ENCODE assay signal across 7 cellular contexts in the genomic region with DNA sequence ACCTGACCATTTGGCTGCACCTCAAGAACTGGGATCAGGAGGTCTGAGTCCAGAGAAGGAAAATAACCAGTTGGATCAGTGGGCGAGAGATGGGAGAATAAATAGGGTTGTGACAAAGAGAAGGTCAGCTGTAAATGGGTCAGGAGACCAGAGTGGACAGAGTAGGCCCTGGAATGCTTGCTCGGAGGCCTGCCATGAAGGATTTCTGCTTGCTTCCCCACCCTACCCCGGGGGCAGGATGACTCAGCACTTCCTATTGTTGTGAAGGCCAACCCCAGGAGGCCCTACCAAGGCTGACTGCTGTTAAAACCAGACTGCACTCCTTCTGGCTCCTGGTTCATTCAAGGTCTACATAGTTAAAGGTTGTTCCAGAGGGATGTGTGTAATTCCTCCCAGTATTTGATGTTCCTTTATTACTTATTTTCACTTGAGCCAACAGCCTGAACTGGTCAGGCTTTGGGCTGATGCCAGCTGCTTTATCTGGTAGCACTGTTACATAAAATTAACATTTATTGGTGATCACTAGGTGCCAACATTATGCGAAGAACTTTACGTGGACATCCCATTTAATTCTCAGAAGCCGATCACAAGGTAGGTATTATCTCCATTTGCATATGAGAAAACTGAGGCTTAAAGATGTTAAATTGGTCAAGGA. TPM values are rescaled to one million over a fixed set of nuclear protein-coding genes. Genes with fewer than 3 reads are reported as not detected.
DNase-seq lines count a peak whose midpoint lies in the region; FAIRE-seq and TF ChIP-seq lines count a peak whose summit lies in the region.

No MANE protein-coding gene starts in this region.

- H3K36me3 ChIP-seq in HAP-1 (replicated peaks) (no peaks in the 10 kb centered on the region), astrocyte (ENCODE audit: insufficient read depth, low read length) (no peaks in the 10 kb centered on the region), skeletal muscle tissue (ENCODE audit: control insufficient read depth in 3 of 3, insufficient read depth in 3 of 3, low read length in 3 of 3) (no peaks in the 10 kb centered on the region)

- H3K4me1 Mint-ChIP-seq in astrocyte (ENCODE audit: low read depth, unreplicated experiment) = peaks cover 32% of the 10 kb centered on the region

- H2AFZ ChIP-seq in astrocyte (ENCODE audit: low read depth, low read length) = peak overlapping the region; percentile 31

- H3K9me3 ChIP-seq in HAP-1 = no peaks in the 10 kb centered on the region
- H3K9me3 ChIP-seq in astrocyte (ENCODE audit: insufficient read depth, low read depth, low read length) = no peaks in the 10 kb centered on the region
- no peaks in the 10 kb centered on the region for H3K9me3 ChIP-seq in skeletal muscle tissue (ENCODE audit: control insufficient read depth in 3 of 3, low read length in 3 of 3)

- H3K9me3 Mint-ChIP-seq in astrocyte (ENCODE audit: unreplicated experiment) = no peaks in the 10 kb centered on the region

- H3K4me2 ChIP-seq in astrocyte (ENCODE audit: low read length) = peak overlapping the region; percentile 17

- H3K27me3 Mint-ChIP-seq in astrocyte (ENCODE audit: low read depth, unreplicated experiment) = no peaks in the 10 kb centered on the region

- H3K27ac ChIP-seq in astrocyte (ENCODE audit: low read depth, low read length) (no peak overlapping the region), skeletal muscle tissue (ENCODE audit: low read depth, low read length) (peak overlapping the region; percentile 64)

- no peaks in the 10 kb centered on the region for H3K79me2 ChIP-seq in astrocyte (ENCODE audit: insufficient read depth, low read length)

- TF ChIP-seq CTCF in astrocyte (IDR thresholded peaks at IDR 0.05; ENCODE audit: insufficient read depth, low read depth, low read length) = no peak

- peak; percentile 75 for FAIRE-seq in astrocyte (lab: Jason Lieb, UNC)

- in situ Hi-C loops in HAP-1 (cut with MboI; ENCODE audit: low sequenced_read_pairs) = loop anchor here (10.0 kb wide), 1 partner anchor 678 kb away; no protein-coding TSS in a partner anchor

- DNase-seq in Daoy (ENCODE audit: low read depth) (peak; percentile 96), HAP-1 (ENCODE audit: low spot score in 2 of 2) (peak; percentile 75 to 94), NCI-H69 (lab: John Stamatoyannopoulos, UW) (peak; percentile 97), astrocyte (ENCODE audit: low read depth) (peak; percentile 84), hypothalamus (lab: John Stamatoyannopoulos, UW) (peak in 37 of 51 donors; percentile 4 to 68 (median 24)), NCI-H1105 treated with DMSO at 0.1 percent for 48 hours (lab: John Stamatoyannopoulos, UW) (no peak)

- no peaks in the 10 kb centered on the region for H3K36me3 Mint-ChIP-seq in astrocyte (ENCODE audit: low read depth, unreplicated experiment)

- H3K27ac Mint-ChIP-seq in astrocyte (ENCODE audit: unreplicated experiment) = peak overlapping the region; percentile 67

- peak overlapping the region; percentile 15 for H3K4me3 Mint-ChIP-seq in astrocyte (ENCODE audit: unreplicated experiment)

- no peak overlapping the region for H3K9ac ChIP-seq in astrocyte (ENCODE audit: low read length)
- H3K9ac ChIP-seq in skeletal muscle tissue (ENCODE audit: low read depth in 1 of 3, low read length in 3 of 3) = no peak overlapping the region

- no peak overlapping the region for H3K4me3 ChIP-seq in HAP-1
- no peak overlapping the region for H3K4me3 ChIP-seq in astrocyte (ENCODE audit: insufficient read depth, low read depth, low read length)
- peak overlapping the region in 1 of 3 donors; percentile 17 for H3K4me3 ChIP-seq in skeletal muscle tissue (ENCODE audit: low read length in 3 of 3)

- peaks cover 36% of the 10 kb centered on the region for H3K4me1 ChIP-seq in HAP-1
- H3K4me1 ChIP-seq in astrocyte (ENCODE audit: insufficient read depth, low read length) = peaks cover 19% of the 10 kb centered on the region
- peaks cover 5 to 15% (median 12%) of the 10 kb centered on the region in 3 donors for H3K4me1 ChIP-seq in skeletal muscle tissue (ENCODE audit: control insufficient read depth in 3 of 3, insufficient read depth in 3 of 3, low read length in 3 of 3)

- H3K27me3 ChIP-seq in HAP-1 (ENCODE audit: low read depth) (no peaks in the 10 kb centered on the region), astrocyte (ENCODE audit: insufficient read depth, low read length) (no peaks in the 10 kb centered on the region), skeletal muscle tissue (ENCODE audit: control insufficient read depth in 3 of 3, insufficient read depth in 3 of 3, low read length in 3 of 3) (no peaks in the 10 kb centered on the region)

- H4K20me1 ChIP-seq in astrocyte (ENCODE audit: insufficient read depth, low read length) = no peaks in the 10 kb centered on the region

RNA-seq across cellular contexts. Expression of a gene that starts 27.3 kb away (rescaled TPM):
- 200 and 238 TPM in 2 replicates for total RNA-seq in Daoy (2014; rRNA removed; shearing (Covaris generic))
- 101 TPM in 2 replicates for total RNA-seq in astrocyte
- total RNA-seq in skeletal muscle tissue = 15.1 TPM

RNA-seq across cellular contexts. Expression of a gene that starts 57.8 kb away (rescaled TPM):
- 0.74 TPM in 1 of 2 replicates, not detected in the other for total RNA-seq in Daoy (2014; rRNA removed; shearing (Covaris generic))
- total RNA-seq in astrocyte (3.1 and 3.9 TPM in 2 replicates), skeletal muscle tissue (13.0 TPM)
